ENCODE assay signal across 12 cellular contexts in the genomic region with DNA sequence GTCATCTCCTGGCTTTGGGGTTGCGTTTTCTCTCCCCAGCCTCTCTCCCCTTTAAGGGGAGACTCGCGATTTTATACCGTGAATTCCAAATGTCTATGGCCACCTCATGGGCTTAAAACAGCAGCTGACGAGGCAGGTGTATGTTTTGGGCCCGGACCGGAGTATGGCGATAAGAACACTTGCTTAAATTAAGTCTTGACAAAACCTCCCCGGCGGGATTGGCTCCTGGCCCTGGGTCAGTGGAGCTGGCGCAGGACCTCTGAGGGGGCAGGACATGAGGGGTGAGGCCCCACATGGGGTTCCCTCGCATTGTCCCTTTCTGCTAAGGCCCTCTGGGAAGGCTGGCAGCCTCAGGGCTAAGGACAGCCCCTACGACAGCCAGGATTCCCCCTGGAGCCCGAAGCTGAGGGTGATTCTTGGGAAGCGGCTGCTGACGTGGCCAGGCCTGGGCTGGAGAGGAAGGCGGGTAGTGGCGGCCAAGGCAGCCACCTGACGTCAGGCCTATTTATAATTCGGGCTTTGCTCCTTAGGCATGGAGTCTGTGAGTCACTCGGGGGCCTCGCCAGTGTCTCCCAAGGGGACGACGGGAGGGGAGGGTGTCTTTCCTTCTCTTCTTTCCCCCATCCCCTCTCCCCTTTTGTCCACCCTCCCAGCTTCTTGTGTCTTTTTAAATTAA. TPM values are rescaled to one million over a fixed set of nuclear protein-coding genes. Genes with fewer than 3 reads are reported as not detected.
DNase-seq lines count a peak whose midpoint lies in the region; ATAC-seq and TF ChIP-seq lines count a peak whose summit lies in the region.
"Had no signal": no experiment of that assay in that cellular context is flagged by ENCODE, and none has a peak within 500 bp of the region (broad histone marks: within the 10 kb centered on the region; RNA-seq: fewer than 3 reads in every experiment).

No MANE protein-coding gene starts in this region.

- DNase-seq in AG10803 (ENCODE audit: low read depth): peak; percentile 83
- DNase-seq in RPMI7951 (ENCODE audit: low read depth): peak; percentile 93
- peak; percentile 65 for DNase-seq in fibroblast of gingiva (ENCODE audit: low read depth)
- DNase-seq in posterior vena cava (ENCODE audit: low spot score): peak; percentile 91
- DNase-seq in DMS 273 (lab: John Stamatoyannopoulos, UW; ENCODE audit: unreplicated experiment): no peak
- no peak for DNase-seq in NCI-H2029 treated with DMSO at 0.1 percent for 48 hours (lab: John Stamatoyannopoulos, UW)
- no peak for DNase-seq in NCI-H345 (lab: John Stamatoyannopoulos, UW)
- DNase-seq: activated T-cell treated with anti-CD3 and anti-CD28 coated beads, Interleukin-2, amount 50 U/mL, for 1 hour; central memory CD4-positive, alpha-beta T cell; NCI-H2081; PC-9 had no signal

- intact Hi-C loops in posterior vena cava (cut with DNase I): no loop called here

- no peak for ATAC-seq in GM18909 (IDR thresholded peaks at IDR 0.05; ENCODE audit: poor library complexity, unreplicated experiment)

- no peak for TF ChIP-seq CTCF in AG10803 (conservative IDR thresholded peaks at IDR 0.05; ENCODE audit: low read length)

- no peak overlapping the region for H3K4me3 ChIP-seq in AG10803 (ENCODE audit: low read length)
- H3K4me3 ChIP-seq: PC-9 had no signal

RNA-seq across cellular contexts. Expression of a gene that starts 12.7 kb away (rescaled TPM):
- 0.24 and 0.29 TPM in 2 replicates for total RNA-seq in RPMI7951 (2014; rRNA removed; shearing (Covaris generic))
- under 1 TPM; 0.23 to 0.38 TPM for total RNA-seq in posterior vena cava
- total RNA-seq: PC-9 had no signal

Comparison
In these comparisons a context has a peak if more than half of its experiments do, and no peak if none do; other contexts are left out.
1. DNase-seq: peak in AG10803 (single experiment), RPMI7951 (single experiment), fibroblast of gingiva (single experiment) and posterior vena cava (single experiment); none in DMS 273 (single experiment), NCI-H2029 treated with DMSO at 0.1 percent for 48 hours (single experiment) and NCI-H345 (single experiment).